ENCODE assay signal across 15 cellular contexts in genomic region chr1:232047473-232047872, GRCh38.
DNase-seq lines count a peak whose midpoint lies in the region; ATAC-seq and TF ChIP-seq lines count a peak whose summit lies in the region.
"Had no signal": no experiment of that assay in that cellular context is flagged by ENCODE, and none has a peak within 500 bp of the region (broad histone marks: within the 10 kb centered on the region; RNA-seq: fewer than 3 reads in every experiment).

No MANE protein-coding gene starts in this region.

- peaks cover 3% of the 10 kb centered on the region; the same call in 1 of the 2 replicates for H3K27me3 Mint-ChIP-seq in WTC11 (ENCODE audit: low read depth)
- H3K27me3 Mint-ChIP-seq in CD8-positive, alpha-beta memory T cell, result peaks cover 12 to 17% of the 10 kb centered on the region in 2 donors

- no peak overlapping the region for H3K4me3 Mint-ChIP-seq in WTC11
- H3K4me3 Mint-ChIP-seq in CD8-positive, alpha-beta memory T cell, result no peak overlapping the region
- H3K4me3 Mint-ChIP-seq: effector memory CD8-positive, alpha-beta T cell had no signal

- 0 out of 2 replicates have a peak, but pooled peaks have one; percentile 23 for ATAC-seq in WTC11
- no peak for ATAC-seq in gastroesophageal sphincter
- ATAC-seq: effector memory CD8-positive, alpha-beta T cell; heart right ventricle had no signal

- H3K27me3 ChIP-seq in kidney epithelial cell (ENCODE audit: control insufficient read depth, insufficient read depth, low read length), result no peaks in the 10 kb centered on the region
- H3K27me3 ChIP-seq in gastroesophageal sphincter, result no peaks in the 10 kb centered on the region
- no peaks in the 10 kb centered on the region for H3K27me3 ChIP-seq in CD8-positive, alpha-beta memory T cell (ENCODE audit: insufficient read depth, low read length, poor library complexity, severe bottlenecking)
- H3K27me3 ChIP-seq: heart right ventricle, testis had no signal

- POLR2A ChIA-PET in WTC11 (lab: Charles Lee), result interaction anchor here (0.5 kb wide), 1 partner anchor 283 kb away, joined by 4 read pairs; no protein-coding TSS in a partner anchor
- POLR2A ChIA-PET in CD8-positive, alpha-beta memory T cell (lab: Charles Lee), result no interaction called here

- 83 to 96% methylated on average over 2 of the region's 2 CpGs for WGBS in gastroesophageal sphincter (ENCODE audit: low coverage in 1 of 2), 2 donors

- peaks cover 41% of the 10 kb centered on the region for H3K4me1 Mint-ChIP-seq in WTC11
- no peaks in the 10 kb centered on the region for H3K4me1 Mint-ChIP-seq in CD8-positive, alpha-beta memory T cell

- no peaks in the 10 kb centered on the region for H3K9me3 ChIP-seq in gastroesophageal sphincter
- H3K9me3 ChIP-seq in CD8-positive, alpha-beta memory T cell (ENCODE audit: low read length), result no peaks in the 10 kb centered on the region
- H3K9me3 ChIP-seq: heart right ventricle, testis had no signal

- no peaks in the 10 kb centered on the region for H3K36me3 Mint-ChIP-seq in WTC11
- H3K36me3 Mint-ChIP-seq in CD8-positive, alpha-beta memory T cell, result peaks cover 0 to 8% (median 6%) of the 10 kb centered on the region in 3 donors

- no peak for TF ChIP-seq POLR2A in gastroesophageal sphincter (IDR thresholded peaks at IDR 0.05)

- H3K36me3 ChIP-seq in kidney epithelial cell (ENCODE audit: control insufficient read depth, insufficient read depth, low read length) (no peaks in the 10 kb centered on the region), gastroesophageal sphincter (no peaks in the 10 kb centered on the region)
- no peaks in the 10 kb centered on the region for H3K36me3 ChIP-seq in CD8-positive, alpha-beta memory T cell (ENCODE audit: insufficient read depth, low read length)
- H3K36me3 ChIP-seq: heart right ventricle had no signal

- DNase-seq in HT-29 (ENCODE audit: low spot score) (peak; percentile 13), WTC11 (ENCODE audit: low spot score) (no peak), kidney epithelial cell (ENCODE audit: low read depth) (no peak), COLO829 (ENCODE audit: low spot score) (no peak), NCI-H1436 treated with DMSO at 0.1 percent for 48 hours (lab: John Stamatoyannopoulos, UW) (no peak)
- no peak for DNase-seq in CD8-positive, alpha-beta memory T cell
- DNase-seq: activated CD4-positive, alpha-beta T cell treated with anti-CD3 and anti-CD28 coated beads for 4 hours; aorta; effector memory CD8-positive, alpha-beta T cell; heart right ventricle; NCI-H1105; testis had no signal

- TF ChIP-seq CTCF in C4-2B (conservative IDR thresholded peaks at IDR 0.05) (peak; percentile 40), WTC11 (IDR thresholded peaks at IDR 0.05) (no peak), kidney epithelial cell (IDR thresholded peaks at IDR 0.05; ENCODE audit: insufficient read depth, low read length, poor library complexity, severe bottlenecking) (peak; percentile 21), gastroesophageal sphincter (IDR thresholded peaks at IDR 0.05) (no peak)

- H3K9me3 Mint-ChIP-seq in WTC11, result peaks cover 10% of the 10 kb centered on the region
- no peaks in the 10 kb centered on the region for H3K9me3 Mint-ChIP-seq in CD8-positive, alpha-beta memory T cell
- H3K9me3 Mint-ChIP-seq: effector memory CD8-positive, alpha-beta T cell had no signal

- CTCF ChIA-PET in WTC11 (lab: Charles Lee), result interaction anchor here (1.0 to 1.5 kb wide), 7 partner anchors 16 to 120 kb away, joined by 3 to 6 read pairs (median 4); no protein-coding TSS in a partner anchor
- CTCF ChIA-PET in CD8-positive, alpha-beta memory T cell (lab: Charles Lee), result no interaction called here

- TF ChIP-seq EP300 in gastroesophageal sphincter (IDR thresholded peaks at IDR 0.05), result no peak

- no peak overlapping the region for H3K27ac ChIP-seq in C4-2B
- no peak overlapping the region for H3K27ac ChIP-seq in gastroesophageal sphincter
- no peak overlapping the region for H3K27ac ChIP-seq in CD8-positive, alpha-beta memory T cell (ENCODE audit: low read depth, low read length)
- H3K27ac ChIP-seq: heart right ventricle, testis had no signal

- H3K4me1 ChIP-seq in gastroesophageal sphincter, result peaks cover 0 to 11% (median 0%) of the 10 kb centered on the region in 3 donors
- H3K4me1 ChIP-seq in CD8-positive, alpha-beta memory T cell (ENCODE audit: insufficient read depth, low read length), result no peaks in the 10 kb centered on the region
- H3K4me1 ChIP-seq: testis had no signal

- no peak overlapping the region for H3K27ac Mint-ChIP-seq in WTC11
- no peak overlapping the region for H3K27ac Mint-ChIP-seq in CD8-positive, alpha-beta memory T cell
- H3K27ac Mint-ChIP-seq: effector memory CD8-positive, alpha-beta T cell had no signal

- H3K4me3 ChIP-seq in kidney epithelial cell (ENCODE audit: low read depth, low read length) (no peak overlapping the region), gastroesophageal sphincter (no peak overlapping the region)
- H3K4me3 ChIP-seq in CD8-positive, alpha-beta memory T cell (ENCODE audit: low read length), result no peak overlapping the region
- H3K4me3 ChIP-seq: heart right ventricle, lung, testis had no signal

TF ChIP-seq in WTC11, 78 proteins besides CTCF, POLR2A, EP300 and RAD21:
- no peak for TF ChIP-seq ELF4 (CRISPR knock-in tag; IDR thresholded peaks at IDR 0.05; ENCODE audit: low read depth)

Comparison
In these comparisons a context has a peak if more than half of its experiments do, and no peak if none do; other contexts are left out.
1. CTCF ChIP-seq: peak in C4-2B (single experiment) and kidney epithelial cell (single experiment); none in WTC11 (single experiment) and gastroesophageal sphincter (0 of 4).